ENCODE assay signal across 7 cellular contexts in genomic region chr4:142405021-142405991, GRCh38.
DNase-seq lines count a peak whose midpoint lies in the region; ATAC-seq and TF ChIP-seq lines count a peak whose summit lies in the region.

No MANE protein-coding gene starts in this region.

- H3K9me3 Mint-ChIP-seq in activated naive CD4-positive, alpha-beta T cell treated with anti-CD3 and anti-CD28 coated beads, Interleukin-2, amount 10 ng/mL, durations not matched to agents 7 days and 5 days, result no peaks in the 10 kb centered on the region

- peaks cover 28% of the 10 kb centered on the region for H3K36me3 Mint-ChIP-seq in activated naive CD4-positive, alpha-beta T cell treated with anti-CD3 and anti-CD28 coated beads, Interleukin-2, amount 10 ng/mL, durations not matched to agents 7 days and 5 days

- CTCF ChIA-PET in activated naive CD4-positive, alpha-beta T cell treated with anti-CD3 and anti-CD28 coated beads, Interleukin-2, amount 10 ng/mL, durations not matched to agents 7 days and 5 days (lab: Charles Lee), result interaction anchor here (0.9 to 6.2 kb wide), 9 partner anchors 10 to 308 kb away, joined by 3 to 39 read pairs (median 5); no protein-coding TSS in a partner anchor

- H3K27me3 Mint-ChIP-seq in activated naive CD4-positive, alpha-beta T cell treated with anti-CD3 and anti-CD28 coated beads, Interleukin-2, amount 10 ng/mL, durations not matched to agents 7 days and 5 days, result no peaks in the 10 kb centered on the region

- no peaks in the 10 kb centered on the region for H3K27me3 ChIP-seq in RWPE2 (ENCODE audit: insufficient read depth, poor library complexity, severe bottlenecking)
- H3K27me3 ChIP-seq in psoas muscle (ENCODE audit: insufficient read depth in 3 of 3, low read length in 2 of 3), result no peaks in the 10 kb centered on the region

- 0 to 2% (median 0%) methylated on average over 14 of the region's 14 CpGs for WGBS in psoas muscle, 3 donors

- ATAC-seq in GM18867 (IDR thresholded peaks at IDR 0.05; ENCODE audit: unreplicated experiment), result peak; percentile 41
- peak; percentile 44 for ATAC-seq in HG03066 (IDR thresholded peaks at IDR 0.05; ENCODE audit: low read depth, unreplicated experiment)
- ATAC-seq in RWPE2 (ENCODE audit: low read depth), result peak; percentile 33
- peak; percentile 61 to 65 (median 64) for ATAC-seq in psoas muscle

- TF ChIP-seq CTCF in RWPE2 (IDR thresholded peaks at IDR 0.05; ENCODE audit: poor library complexity, severe bottlenecking), result no peak
- TF ChIP-seq CTCF in psoas muscle (IDR thresholded peaks at IDR 0.05), result no peak

- H3K4me3 ChIP-seq in RWPE2 (ENCODE audit: severe bottlenecking) (peak overlapping the region; percentile 54), psoas muscle (peak overlapping the region; percentile 65)

- peak; percentile 60 for DNase-seq in RWPE2 (ENCODE audit: low spot score)
- peak; percentile 73 for DNase-seq in activated naive CD4-positive, alpha-beta T cell treated with anti-CD3 and anti-CD28 coated beads, Interleukin-2, amount 10 ng/mL, durations not matched to agents 7 days and 5 days
- DNase-seq in head of caudate nucleus, result peak; percentile 3 to 73 (median 34)
- peak; percentile 15 to 47 for DNase-seq in psoas muscle
- DNase-seq in NCI-H1105 (lab: John Stamatoyannopoulos, UW), result no peak

- intact Hi-C loops in head of caudate nucleus (cut with DNase I), result no loop called here
- intact Hi-C loops in psoas muscle (cut with DNase I), result loop anchor here in 1 of 2 donors (5.0 kb wide), 1 partner anchor 53 kb away; no protein-coding TSS in a partner anchor

- H3K4me1 ChIP-seq in RWPE2 (ENCODE audit: insufficient read depth, poor library complexity, severe bottlenecking), result peaks cover 63% of the 10 kb centered on the region
- peaks cover 49% of the 10 kb centered on the region for H3K4me1 ChIP-seq in psoas muscle

- peak overlapping the region; percentile 99 for H3K27ac ChIP-seq in RWPE2 (ENCODE audit: poor library complexity, severe bottlenecking)
- peak overlapping the region; percentile 80 for H3K27ac ChIP-seq in psoas muscle

- peaks cover 32% of the 10 kb centered on the region for H3K36me3 ChIP-seq in RWPE2 (ENCODE audit: low read depth)
- H3K36me3 ChIP-seq in psoas muscle (ENCODE audit: insufficient read depth in 1 of 2, low read depth in 1 of 2), result no peaks in the 10 kb centered on the region

- peak overlapping the region; percentile 97 for H3K4me3 Mint-ChIP-seq in activated naive CD4-positive, alpha-beta T cell treated with anti-CD3 and anti-CD28 coated beads, Interleukin-2, amount 10 ng/mL, durations not matched to agents 7 days and 5 days

- H3K4me1 Mint-ChIP-seq in activated naive CD4-positive, alpha-beta T cell treated with anti-CD3 and anti-CD28 coated beads, Interleukin-2, amount 10 ng/mL, durations not matched to agents 7 days and 5 days, result peaks cover 72% of the 10 kb centered on the region

- H3K9me3 ChIP-seq in RWPE2 (ENCODE audit: severe bottlenecking) (no peaks in the 10 kb centered on the region), psoas muscle (no peaks in the 10 kb centered on the region)

- peak overlapping the region; percentile 100 for H3K27ac Mint-ChIP-seq in activated naive CD4-positive, alpha-beta T cell treated with anti-CD3 and anti-CD28 coated beads, Interleukin-2, amount 10 ng/mL, durations not matched to agents 7 days and 5 days
